In genomic region chr21:36255650-36256047, GRCh38 we compare ENCODE assay signal across 9 cellular contexts.
DNase-seq lines count a peak whose midpoint lies in the region; ATAC-seq and TF ChIP-seq lines count a peak whose summit lies in the region.
"Had no signal": no experiment of that assay in that cellular context is flagged by ENCODE, and none has a peak within 500 bp of the region (broad histone marks: within the 10 kb centered on the region; RNA-seq: fewer than 3 reads in every experiment).

No MANE protein-coding gene starts in this region.

- H3K36me3 ChIP-seq in mucosa of descending colon (ENCODE audit: low read depth) = peaks cover under 1% of the 10 kb centered on the region
- no peaks in the 10 kb centered on the region for H3K36me3 ChIP-seq in prostate gland

- intact Hi-C loops in mucosa of descending colon (cut with DNase I, micrococcal nuclease) (no loop called here), prostate gland (cut with DNase I) (loop anchor here (10.0 kb wide), 2 partner anchors 59 to 101 kb away; partner anchors contain the start of gene DOP1B)

- no peak for TF ChIP-seq CTCF in mucosa of descending colon (IDR thresholded peaks at IDR 0.05)
- TF ChIP-seq CTCF in prostate gland (IDR thresholded peaks at IDR 0.05) = no peak

- no peak for TF ChIP-seq POLR2A in prostate gland (IDR thresholded peaks at IDR 0.05)

- H3K27me3 ChIP-seq in prostate gland (replicated peaks; ENCODE audit: insufficient read depth) = no peaks in the 10 kb centered on the region

- DNase-seq in mucosa of descending colon (no peak), prostate gland (ENCODE audit: low spot score) (no peak)
- DNase-seq: activated CD4-positive, alpha-beta memory T cell treated with anti-CD3 and anti-CD28 coated beads for 36 hours; endodermal cell had no signal

- H3K4me1 ChIP-seq in mucosa of descending colon (ENCODE audit: low read depth) (peaks cover 6% of the 10 kb centered on the region), prostate gland (replicated peaks) (no peaks in the 10 kb centered on the region)

- H3K4me3 ChIP-seq in mucosa of descending colon (no peak overlapping the region), prostate gland (no peak overlapping the region)

- no peaks in the 10 kb centered on the region for H3K9me3 ChIP-seq in mucosa of descending colon
- no peaks in the 10 kb centered on the region for H3K9me3 ChIP-seq in prostate gland

- H3K27ac ChIP-seq in prostate gland = no peak overlapping the region

- WGBS in prostate gland = 92% methylated on average over 5 of the region's 5 CpGs

- peak; percentile 65 for ATAC-seq in GM18873 (IDR thresholded peaks at IDR 0.05; ENCODE audit: low FRiP score, unreplicated experiment)
- ATAC-seq in GM21723 (IDR thresholded peaks at IDR 0.05; ENCODE audit: unreplicated experiment) = peak; percentile 64
- ATAC-seq in HG03432 (IDR thresholded peaks at IDR 0.05; ENCODE audit: unreplicated experiment) = peak; percentile 73
- peak; percentile 7 for ATAC-seq in mucosa of descending colon
- no peak for ATAC-seq in HG02970 (IDR thresholded peaks at IDR 0.05; ENCODE audit: low FRiP score, unreplicated experiment)
- ATAC-seq in esophagus mucosa = no peak

Comparison
In these comparisons a context has a peak if more than half of its experiments do, and no peak if none do; other contexts are left out.
1. ATAC-seq: peak in GM18873 (single experiment), GM21723 (single experiment), HG03432 (single experiment) and mucosa of descending colon (single experiment); none in HG02970 (single experiment) and esophagus mucosa (single experiment).